In the genomic region with DNA sequence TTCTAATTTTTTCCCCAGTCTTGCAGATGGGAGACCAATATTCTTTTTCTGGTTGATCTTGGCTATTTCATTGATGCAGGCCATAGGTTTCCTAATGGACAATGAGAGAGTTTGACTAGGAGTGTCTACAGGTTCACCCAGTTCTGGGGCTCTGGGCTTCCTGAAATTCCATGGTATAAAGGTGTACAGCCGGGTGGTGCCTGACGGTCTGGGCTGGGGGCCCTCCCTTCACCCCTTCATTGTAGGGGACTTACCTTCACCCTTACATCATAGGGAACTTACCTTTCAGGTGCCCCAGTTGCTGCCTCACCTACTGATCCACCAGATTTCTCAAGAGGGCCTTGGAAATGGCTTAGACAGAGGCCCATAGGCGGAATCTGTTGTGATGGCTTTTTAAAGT, we compare ENCODE assay signal across 27 cellular contexts. TPM values are rescaled to one million over a fixed set of nuclear protein-coding genes. Genes with fewer than 3 reads are reported as not detected.
"Had no signal": no experiment of that assay in that cellular context is flagged by ENCODE, and none has a peak within 500 bp of the region (broad histone marks: within the 10 kb centered on the region; RNA-seq: fewer than 3 reads in every experiment).

No MANE protein-coding gene starts in this region.

- H3K4me1 Mint-ChIP-seq: activated CD4-positive, alpha-beta memory T cell treated with anti-CD3 and anti-CD28 coated beads, Interleukin-2, amount 10 ng/mL, durations not matched to agents 7 days and 5 days; activated CD4-positive, alpha-beta T cell treated with anti-CD3 and anti-CD28 coated beads, Interleukin-2, amount 10 ng/mL, durations not matched to agents 24 days and 14 days; activated T-helper 17 cell treated with anti-CD3 and anti-CD28 coated beads, Interleukin-2, amount 50 U/mL, for 72 hours; central memory CD8-positive, alpha-beta T cell; naive B cell had no signal

- H3K9ac ChIP-seq: parathyroid adenoma had no signal

- H3K4me3 Mint-ChIP-seq: activated CD4-positive, alpha-beta memory T cell treated with anti-CD3 and anti-CD28 coated beads, Interleukin-2, amount 10 ng/mL, durations not matched to agents 7 days and 5 days; activated CD4-positive, alpha-beta T cell treated with anti-CD3 and anti-CD28 coated beads, Interleukin-2, amount 10 ng/mL, durations not matched to agents 24 days and 14 days; activated T-cell treated with anti-CD3 and anti-CD28 coated beads, Interleukin-2, amount 50 U/mL, for 24 hours; activated T-helper 17 cell treated with anti-CD3 and anti-CD28 coated beads, Interleukin-2, amount 50 U/mL, for 72 hours; central memory CD8-positive, alpha-beta T cell; naive B cell; stimulated activated naive B cell treated with anti-CD40 and anti-IgM and Interleukin-4, amounts not matched to agents 10 μg/mL and 1 μg/mL and 100 μg/mL, for 72 hours had no signal

- H3K27me3 ChIP-seq: gastroesophageal sphincter, hepatocyte, right atrium auricular region, stomach, suprapubic skin, tibial artery had no signal

- H3K79me2 ChIP-seq: hepatocyte, parathyroid adenoma had no signal

- H3K9me3 Mint-ChIP-seq: activated CD4-positive, alpha-beta memory T cell treated with anti-CD3 and anti-CD28 coated beads, Interleukin-2, amount 10 ng/mL, durations not matched to agents 7 days and 5 days; activated CD4-positive, alpha-beta T cell treated with anti-CD3 and anti-CD28 coated beads, Interleukin-2, amount 10 ng/mL, durations not matched to agents 24 days and 14 days; central memory CD8-positive, alpha-beta T cell had no signal

- DNase-seq: activated CD4-positive, alpha-beta memory T cell treated with anti-CD3 and anti-CD28 coated beads, Interleukin-2, amount 10 ng/mL, durations not matched to agents 7 days and 5 days; activated CD4-positive, alpha-beta T cell treated with anti-CD3 and anti-CD28 coated beads, Interleukin-2, amount 10 ng/mL, durations not matched to agents 24 days and 14 days; activated CD4-positive, CD25-positive, alpha-beta regulatory T cell treated with anti-CD3 and anti-CD28 coated beads, Interleukin-2, amount 50 U/mL, for 72 hours; activated CD8-positive, alpha-beta memory T cell treated with anti-CD3 and anti-CD28 coated beads, Interleukin-2, amount 50 U/mL, for 48 hours; activated gamma-delta T cell treated with Interleukin-2 at 50 U/mL for 16 hours; activated naive CD4-positive, alpha-beta T cell treated with anti-CD3 and anti-CD28 coated beads, Interleukin-2, amount 50 U/mL, for 16 hours; activated T-cell treated with anti-CD3 and anti-CD28 coated beads, Interleukin-2, amount 50 U/mL, for 24 hours; amniotic stem cell; dermis blood vessel endothelial cell; effector CD4-positive, alpha-beta T cell; islet precursor cell; left cardiac atrium; left ventricle myocardium superior; naive B cell; stimulated activated CD4-positive, alpha-beta T cell treated with anti-CD3 and anti-CD28 coated beads, Interleukin-15, amount 100 ng/mL, for 24 hours; stimulated activated CD4-positive, alpha-beta T cell treated with anti-CD3 and anti-CD28 coated beads, Interleukin-2, amount 100 ng/mL, for 24 hours; stimulated activated naive B cell treated with anti-CD40 and anti-IgM and Interleukin-4, amounts not matched to agents 10 μg/mL and 1 μg/mL and 100 μg/mL, for 72 hours; stomach; T-helper 2 cell; tibial artery had no signal

- H3K36me3 Mint-ChIP-seq: stimulated activated naive B cell treated with anti-CD40 and anti-IgM and Interleukin-4, amounts not matched to agents 10 μg/mL and 1 μg/mL and 100 μg/mL, for 72 hours had no signal

- H3K27ac ChIP-seq: hepatocyte, parathyroid adenoma, right atrium auricular region, suprapubic skin had no signal

- H2AFZ ChIP-seq: hepatocyte, parathyroid adenoma had no signal

- H3K4me2 ChIP-seq: hepatocyte had no signal

- ATAC-seq: activated T-helper 17 cell treated with anti-CD3 and anti-CD28 coated beads, Interleukin-2, amount 50 U/mL, for 72 hours; gastroesophageal sphincter; left cardiac atrium; left ventricle myocardium superior; stimulated activated naive B cell treated with anti-CD40 and anti-IgM and Interleukin-4, amounts not matched to agents 10 μg/mL and 1 μg/mL and 100 μg/mL, for 72 hours had no signal

- H3K9me3 ChIP-seq: gastroesophageal sphincter, stomach, suprapubic skin, tibial artery had no signal

- H3K4me1 ChIP-seq: parathyroid adenoma had no signal

- H3K4me3 ChIP-seq: gastroesophageal sphincter, hepatocyte, right atrium auricular region, stomach, suprapubic skin, tibial artery had no signal

- H3K27ac Mint-ChIP-seq: activated CD4-positive, alpha-beta memory T cell treated with anti-CD3 and anti-CD28 coated beads, Interleukin-2, amount 10 ng/mL, durations not matched to agents 7 days and 5 days; activated CD4-positive, alpha-beta T cell treated with anti-CD3 and anti-CD28 coated beads, Interleukin-2, amount 10 ng/mL, durations not matched to agents 24 days and 14 days; activated T-cell treated with anti-CD3 and anti-CD28 coated beads, Interleukin-2, amount 50 U/mL, for 24 hours; activated T-helper 17 cell treated with anti-CD3 and anti-CD28 coated beads, Interleukin-2, amount 50 U/mL, for 72 hours; naive B cell; stimulated activated naive B cell treated with anti-CD40 and anti-IgM and Interleukin-4, amounts not matched to agents 10 μg/mL and 1 μg/mL and 100 μg/mL, for 72 hours had no signal

- H3K36me3 ChIP-seq: gastroesophageal sphincter, right atrium auricular region, stomach, suprapubic skin, tibial artery had no signal

RNA-seq across cellular contexts. Expression of a gene that starts 52.0 kb away (rescaled TPM):
- total RNA-seq: activated CD4-positive, alpha-beta memory T cell treated with anti-CD3 and anti-CD28 coated beads, Interleukin-2, amount 10 ng/mL, durations not matched to agents 7 days and 5 days; activated CD4-positive, alpha-beta T cell treated with anti-CD3 and anti-CD28 coated beads, Interleukin-2, amount 10 ng/mL, durations not matched to agents 24 days and 14 days; activated T-helper 17 cell treated with anti-CD3 and anti-CD28 coated beads, Interleukin-2, amount 50 U/mL, for 72 hours; right atrium auricular region had no signal
